ENCODE assay signal across 8 cellular contexts in genomic region chr15:51735211-51735610, GRCh38. TPM values are rescaled to one million over a fixed set of nuclear protein-coding genes. Genes with fewer than 3 reads are reported as not detected.
DNase-seq lines count a peak whose midpoint lies in the region; ATAC-seq and TF ChIP-seq lines count a peak whose summit lies in the region.
"Had no signal": no experiment of that assay in that cellular context is flagged by ENCODE, and none has a peak within 500 bp of the region (broad histone marks: within the 10 kb centered on the region; RNA-seq: fewer than 3 reads in every experiment).

No MANE protein-coding gene starts in this region.

- H4K20me1 ChIP-seq in DND-41 (ENCODE audit: insufficient read depth, low read length) = 0 out of 2 replicates have a peak, but pooled peaks cover 2% of the 10 kb centered on the region

- peaks cover 77% of the 10 kb centered on the region for H3K4me1 ChIP-seq in DND-41 (ENCODE audit: insufficient read depth, low read length)

- peak; percentile 50 for DNase-seq in DND-41
- DNase-seq in WERI-Rb-1 = no peak
- peak; percentile 19 for DNase-seq in midbrain (lab: John Stamatoyannopoulos, UW)
- DNase-seq in HT-29 (ENCODE audit: low spot score) = no peak
- DNase-seq in 8988T = no peak
- no peak for DNase-seq in OCI-M2 (lab: John Stamatoyannopoulos, UW; ENCODE audit: unreplicated experiment)
- DNase-seq: upper lobe of left lung had no signal

- peak overlapping the region; percentile 90 for H3K9ac ChIP-seq in DND-41 (ENCODE audit: low read depth, low read length)

- H3K4me2 ChIP-seq in DND-41 (ENCODE audit: insufficient read depth, low read length) = peak overlapping the region; percentile 89

- H3K9me3 ChIP-seq in DND-41 (ENCODE audit: insufficient read depth, low read length, severe bottlenecking) (no peaks in the 10 kb centered on the region), WERI-Rb-1 (ENCODE audit: severe bottlenecking) (no peaks in the 10 kb centered on the region)
- H3K9me3 ChIP-seq: upper lobe of left lung had no signal

- H3K27me3 ChIP-seq in DND-41 (ENCODE audit: insufficient read depth, low read length, poor library complexity) (no peaks in the 10 kb centered on the region), WERI-Rb-1 (ENCODE audit: insufficient read depth, low read depth, severe bottlenecking) (no peaks in the 10 kb centered on the region)
- H3K27me3 ChIP-seq: upper lobe of left lung had no signal

- H3K36me3 ChIP-seq in DND-41 (ENCODE audit: insufficient read depth, low read length) = peaks cover under 1% of the 10 kb centered on the region; the same call in 1 of the 2 replicates
- no peaks in the 10 kb centered on the region for H3K36me3 ChIP-seq in WERI-Rb-1
- H3K36me3 ChIP-seq: upper lobe of left lung had no signal

- TF ChIP-seq CTCF in DND-41 (IDR thresholded peaks at IDR 0.05; ENCODE audit: borderline replicate concordance, extremely low read depth, low read length, poor library complexity, severe bottlenecking) (peak; percentile 63), WERI-Rb-1 (IDR thresholded peaks at IDR 0.05; ENCODE audit: low read depth, low read length) (0 out of 2 replicates have a peak, but pooled peaks have one; percentile 17)

- H3K27ac ChIP-seq in DND-41 (ENCODE audit: low read length) (peak overlapping the region; percentile 89), WERI-Rb-1 (no peak overlapping the region)

- H3K4me3 ChIP-seq in DND-41 (ENCODE audit: low read depth in 1 of 2, low read length in 2 of 2) (peak overlapping the region in 1 of 2 experiments; percentile 70; a peak in 1 of 4 replicates), WERI-Rb-1 (ENCODE audit: low read depth, low read length) (no peak overlapping the region)

- peaks cover 65% of the 10 kb centered on the region for H3K79me2 ChIP-seq in DND-41 (ENCODE audit: insufficient read depth, low read length)

- no peak overlapping the region for H2AFZ ChIP-seq in DND-41 (ENCODE audit: low read depth, low read length)

- ATAC-seq in DND-41 (ENCODE audit: insufficient read depth, low read depth) (peak; percentile 33; the same call in 2 of the 3 replicates), GM21528 (IDR thresholded peaks at IDR 0.05; ENCODE audit: low FRiP score, unreplicated experiment) (peak; percentile 20)

RNA-seq across cellular contexts. Expression of gene LYSMD2, which starts 2.2 kb away (rescaled TPM):
- total RNA-seq in HT-29 (2014; rRNA removed; shearing (Covaris generic)) = 12.0 and 13.2 TPM in 2 replicates

RNA-seq across cellular contexts. Expression of gene TMOD2, which starts 16.2 kb away (rescaled TPM):
- total RNA-seq in HT-29 (2014; rRNA removed; shearing (Covaris generic)) = 0.08 and 0.46 TPM in 2 replicates

RNA-seq across cellular contexts. Expression of gene SCG3, which starts 53.9 kb away (rescaled TPM):
- total RNA-seq in HT-29 (2014; rRNA removed; shearing (Covaris generic)) = not detected in 2 replicates

Comparison
In these comparisons a context has a peak if more than half of its experiments do, and no peak if none do; other contexts are left out.
1. DNase-seq: peak in DND-41 (single experiment) and midbrain (single experiment); none in WERI-Rb-1 (single experiment), HT-29 (single experiment), 8988T (single experiment) and OCI-M2 (single experiment).